Comparison of ENCODE assay signal across 18 cellular contexts in the genomic region with DNA sequence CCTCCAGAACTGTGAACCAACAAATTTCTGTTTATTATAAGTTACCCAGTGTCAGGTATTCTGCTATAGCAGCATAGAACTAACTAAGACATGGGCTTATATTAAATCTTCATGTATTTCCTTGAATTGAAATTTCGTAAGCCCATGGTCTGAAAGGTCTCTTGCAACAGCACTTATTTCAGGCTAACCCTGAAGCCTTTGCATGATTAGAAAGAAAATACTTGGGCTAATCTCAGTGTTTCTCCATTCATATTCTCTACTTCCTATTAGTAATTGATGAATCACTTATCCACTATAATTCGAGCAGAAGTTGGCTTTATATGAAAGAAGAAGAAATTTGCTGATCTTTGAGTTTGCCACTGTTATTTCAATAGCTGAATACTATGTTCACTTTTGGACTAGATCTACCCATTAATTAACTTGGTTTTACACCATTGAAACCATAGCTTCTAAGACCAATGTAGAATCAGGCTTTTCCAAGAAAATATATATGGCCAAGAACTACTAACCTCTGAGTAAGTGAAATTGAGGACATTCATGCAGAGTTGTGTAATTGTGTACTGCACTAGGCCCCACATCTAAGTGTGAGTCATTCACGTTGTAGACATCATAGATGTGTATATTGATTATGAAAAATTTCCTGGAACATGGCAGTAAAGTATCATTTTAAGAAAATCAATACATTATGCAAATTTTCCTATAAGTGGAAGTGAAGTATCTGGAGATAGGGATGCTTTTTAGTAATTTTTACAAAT.
DNase-seq lines count a peak whose midpoint lies in the region; TF ChIP-seq lines count a peak whose summit lies in the region.
"Had no signal": no experiment of that assay in that cellular context is flagged by ENCODE, and none has a peak within 500 bp of the region (broad histone marks: within the 10 kb centered on the region; RNA-seq: fewer than 3 reads in every experiment).

No MANE protein-coding gene starts in this region.

- H3K36me3 Mint-ChIP-seq in MCF 10A (ENCODE audit: insufficient read depth, unreplicated experiment) = no peaks in the 10 kb centered on the region

- H3K9me3 Mint-ChIP-seq in MCF 10A (ENCODE audit: unreplicated experiment) = no peaks in the 10 kb centered on the region

- CTCF ChIA-PET in MCF 10A (lab: Yijun Ruan, JAX) = no interaction called here

- H3K27ac ChIP-seq in breast epithelium = no peak overlapping the region
- no peak overlapping the region for H3K27ac ChIP-seq in fibroblast of lung (ENCODE audit: insufficient read depth, low read length)
- H3K27ac ChIP-seq: BLaER1 treated with 17β-estradiol and CSF1 and Interleukin-3, amounts not matched to agents 10 nM and 100 nM had no signal

- H3K9me3 ChIP-seq in breast epithelium = no peaks in the 10 kb centered on the region
- peaks cover 9% of the 10 kb centered on the region for H3K9me3 ChIP-seq in adipocyte (ENCODE audit: control insufficient read depth, low read length)
- H3K9me3 ChIP-seq in fibroblast of lung (ENCODE audit: control insufficient read depth, insufficient read depth, low read depth, low read length) = no peaks in the 10 kb centered on the region
- H3K9me3 ChIP-seq in MG63 = no peaks in the 10 kb centered on the region; the same call in 1 of the 2 replicates
- H3K9me3 ChIP-seq: BLaER1 treated with 17β-estradiol and CSF1 and Interleukin-3, amounts not matched to agents 10 nM and 100 nM had no signal

- no peak for TF ChIP-seq CTCF in MCF 10A (IDR thresholded peaks at IDR 0.05; ENCODE audit: unreplicated experiment)
- TF ChIP-seq CTCF in breast epithelium (IDR thresholded peaks at IDR 0.05) = no peak
- no peak for TF ChIP-seq CTCF in fibroblast of lung (conservative IDR thresholded peaks at IDR 0.05 in 1 of 2, IDR thresholded peaks at IDR 0.05 in 1 of 2; ENCODE audit: low read depth in 1 of 2, low read length in 2 of 2)

- intact Hi-C loops in MCF 10A (cut with micrococcal nuclease) = no loop called here
- intact Hi-C loops in breast epithelium (cut with DNase I; ENCODE audit: low total_unique reads) = no loop called here

- TF ChIP-seq POLR2A in breast epithelium (IDR thresholded peaks at IDR 0.05) = no peak

- no peak overlapping the region for H3K27ac Mint-ChIP-seq in MCF 10A (ENCODE audit: low read depth, unreplicated experiment)
- H3K27ac Mint-ChIP-seq: CD8-positive, alpha-beta memory T cell had no signal

- H3K4me2 ChIP-seq in fibroblast of lung (ENCODE audit: extremely low read depth, insufficient read depth, low read length) = no peak overlapping the region
- H3K4me2 ChIP-seq: BLaER1 treated with 17β-estradiol and CSF1 and Interleukin-3, amounts not matched to agents 10 nM and 100 nM had no signal

- H3K9ac ChIP-seq in adipocyte (ENCODE audit: low read length) (no peak overlapping the region), fibroblast of lung (ENCODE audit: insufficient read depth, low read length) (no peak overlapping the region)
- H3K9ac ChIP-seq: BLaER1 treated with 17β-estradiol and CSF1 and Interleukin-3, amounts not matched to agents 10 nM and 100 nM had no signal

- BruUV-seq in MCF 10A (replicated peaks; lab: Mats Ljungman, UMichigan) = no TSS peak

- H3K27me3 ChIP-seq in breast epithelium (no peaks in the 10 kb centered on the region), adipocyte (replicated peaks; ENCODE audit: control insufficient read depth, insufficient read depth, low read length) (no peaks in the 10 kb centered on the region), fibroblast of lung (ENCODE audit: control insufficient read depth, insufficient read depth, low read length) (no peaks in the 10 kb centered on the region), MG63 (no peaks in the 10 kb centered on the region)
- H3K27me3 ChIP-seq: BLaER1 treated with 17β-estradiol and CSF1 and Interleukin-3, amounts not matched to agents 10 nM and 100 nM had no signal

- H4K20me1 ChIP-seq in fibroblast of lung (ENCODE audit: control insufficient read depth, extremely low read depth, insufficient read depth, low read length) = no peaks in the 10 kb centered on the region
- H4K20me1 ChIP-seq: BLaER1 treated with 17β-estradiol and CSF1 and Interleukin-3, amounts not matched to agents 10 nM and 100 nM had no signal

- POLR2A ChIA-PET in MCF 10A (lab: Yijun Ruan, JAX) = no interaction called here

- H3K4me3 Mint-ChIP-seq in MCF 10A (ENCODE audit: unreplicated experiment) = no peak overlapping the region
- H3K4me3 Mint-ChIP-seq: CD8-positive, alpha-beta memory T cell had no signal

- H3K4me1 ChIP-seq in breast epithelium (no peaks in the 10 kb centered on the region), adipocyte (ENCODE audit: control insufficient read depth, insufficient read depth, low read length) (peaks cover 15% of the 10 kb centered on the region), fibroblast of lung (ENCODE audit: control insufficient read depth, extremely low read depth, insufficient read depth, low read length) (no peaks in the 10 kb centered on the region)
- H3K4me1 ChIP-seq: HAP-1 had no signal

- no peaks in the 10 kb centered on the region for H3K4me1 Mint-ChIP-seq in MCF 10A (ENCODE audit: insufficient read depth, unreplicated experiment)
- H3K4me1 Mint-ChIP-seq: CD8-positive, alpha-beta memory T cell had no signal

- H3K36me3 ChIP-seq in breast epithelium = no peaks in the 10 kb centered on the region
- no peaks in the 10 kb centered on the region for H3K36me3 ChIP-seq in adipocyte (ENCODE audit: control insufficient read depth, insufficient read depth, low read length, severe bottlenecking)
- no peaks in the 10 kb centered on the region for H3K36me3 ChIP-seq in fibroblast of lung (ENCODE audit: control insufficient read depth, insufficient read depth, low read length)
- H3K36me3 ChIP-seq in MG63 = no peaks in the 10 kb centered on the region
- H3K36me3 ChIP-seq: BLaER1 treated with 17β-estradiol and CSF1 and Interleukin-3, amounts not matched to agents 10 nM and 100 nM; HAP-1 had no signal

- DNase-seq in MCF 10A (ENCODE audit: unreplicated experiment) = peak; percentile 46
- no peak for DNase-seq in breast epithelium (ENCODE audit: low spot score in 2 of 2)
- DNase-seq in adipocyte (ENCODE audit: low read depth) = no peak
- peak; percentile 29 to 50 for DNase-seq in fibroblast of lung (ENCODE audit: low read depth in 2 of 2)
- DNase-seq in kidney glomerular epithelial cell (lab: John Stamatoyannopoulos, UW) = no peak
- DNase-seq in NCI-H526 (lab: John Stamatoyannopoulos, UW) = no peak
- no peak for DNase-seq in MG63
- no peak for DNase-seq in activated CD4-positive, alpha-beta T cell treated with anti-CD3 and anti-CD28 coated beads for 48 hours
- DNase-seq: 8988T; CD8-positive, alpha-beta memory T cell; DND-41; NCI-H1436; NCI-H2029 treated with DMSO at 0.1 percent for 48 hours; NCI-H2171 treated with DMSO at 0.1 percent for 48 hours; NCI-H446 treated with DMSO at 0.1 percent for 48 hours; NCI-H774 had no signal

- H3K4me3 ChIP-seq in breast epithelium (no peak overlapping the region), adipocyte (ENCODE audit: low read length) (peak overlapping the region; percentile 24), fibroblast of lung (replicated peaks in 1 of 4; ENCODE audit: control extremely low read depth in 1 of 4, insufficient read depth in 1 of 4, low read depth in 3 of 4, low read length in 4 of 4) (no peak overlapping the region), MG63 (no peak overlapping the region)
- H3K4me3 ChIP-seq: BLaER1 treated with 17β-estradiol and CSF1 and Interleukin-3, amounts not matched to agents 10 nM and 100 nM; HAP-1 had no signal

- H3K79me2 ChIP-seq in fibroblast of lung (ENCODE audit: control insufficient read depth, insufficient read depth, low read length) = no peaks in the 10 kb centered on the region

- no peak overlapping the region for H2AFZ ChIP-seq in fibroblast of lung (ENCODE audit: low read length)

- H3K27me3 Mint-ChIP-seq in MCF 10A (ENCODE audit: insufficient read depth, unreplicated experiment) = no peaks in the 10 kb centered on the region
- H3K27me3 Mint-ChIP-seq: CD8-positive, alpha-beta memory T cell had no signal

Comparison
In these comparisons a context has a peak if more than half of its experiments do, and no peak if none do; other contexts are left out.
1. DNase-seq: peak in MCF 10A (single experiment) and fibroblast of lung (2 of 2); none in breast epithelium (0 of 2), adipocyte (single experiment), kidney glomerular epithelial cell (single experiment), NCI-H526 (0 of 2), MG63 (single experiment) and activated CD4-positive, alpha-beta T cell treated with anti-CD3 and anti-CD28 coated beads for 48 hours (single experiment).